Comparison of ENCODE assay signal across 12 cellular contexts in genomic region chr22:36323855-36324331, GRCh38.
DNase-seq lines count a peak whose midpoint lies in the region; ATAC-seq and TF ChIP-seq lines count a peak whose summit lies in the region.
"Had no signal": no experiment of that assay in that cellular context is flagged by ENCODE, and none has a peak within 500 bp of the region (broad histone marks: within the 10 kb centered on the region; RNA-seq: fewer than 3 reads in every experiment).

No MANE protein-coding gene starts in this region.

- H3K4me3 ChIP-seq in fibroblast of pulmonary artery (replicated peaks; ENCODE audit: low read depth, low read length) = no peak overlapping the region
- no peak overlapping the region for H3K4me3 ChIP-seq in neutrophil (ENCODE audit: low read depth in 1 of 2, low read length in 1 of 2)
- no peak overlapping the region for H3K4me3 ChIP-seq in upper lobe of right lung
- H3K4me3 ChIP-seq: A549 had no signal

- DNase-seq in activated T-cell treated with anti-CD3 and anti-CD28 coated beads, Interleukin-2, amount 50 U/mL, for 24 hours = no peak
- DNase-seq in activated T-cell treated with anti-CD3 and anti-CD28 coated beads, Interleukin-2, amount 50 U/mL, for 48 hours = no peak
- DNase-seq in fibroblast of pulmonary artery (ENCODE audit: low read depth) = peak; percentile 32
- no peak for DNase-seq in upper lobe of right lung
- no peak for DNase-seq in activated T-helper 1 cell treated with anti-CD3 and anti-CD28 coated beads, Interleukin-12 subunit alpha, Interleukin-12 subunit beta, Interleukin-2, Interleukin-4 antibody, amounts not matched to agents 30 ng/mL and 10 ng/mL and 1 ng/mL, durations not matched to agents 14 hours and 24 hours and 36 hours (ENCODE audit: low spot score)
- DNase-seq in NCI-H226 = no peak
- no peak for DNase-seq in activated T-helper 2 cell treated with anti-CD3 and anti-CD28 coated beads, Interferon-gamma antibody, Interleukin-2, Interleukin-4, amounts not matched to agents 10 μg/mL and 5 μg/mL and 100 μg/mL, durations not matched to agents 14 hours and 24 hours and 36 hours (ENCODE audit: low spot score)
- DNase-seq: activated CD4-positive, alpha-beta T cell treated with anti-CD3 and anti-CD28 coated beads, Interleukin-2, amount 50 U/mL, for 1 hour; NCI-H1105 treated with DMSO at 0.1 percent for 48 hours; stimulated activated CD4-positive, alpha-beta T cell treated with anti-CD3 and anti-CD28 coated beads, Interleukin-4, amount 100 ng/mL, for 1 hour had no signal

- H3K27ac Mint-ChIP-seq in activated T-cell treated with anti-CD3 and anti-CD28 coated beads, Interleukin-2, amount 50 U/mL, for 24 hours = peak overlapping the region; percentile 100
- no peak overlapping the region for H3K27ac Mint-ChIP-seq in activated T-helper 1 cell treated with anti-CD3 and anti-CD28 coated beads, Interleukin-12 subunit alpha, Interleukin-12 subunit beta, Interleukin-2, Interleukin-4 antibody, amounts not matched to agents 30 ng/mL and 10 ng/mL and 1 ng/mL, durations not matched to agents 14 hours and 24 hours and 36 hours
- no peak overlapping the region for H3K27ac Mint-ChIP-seq in activated T-helper 2 cell treated with anti-CD3 and anti-CD28 coated beads, Interferon-gamma antibody, Interleukin-2, Interleukin-4, amounts not matched to agents 10 μg/mL and 5 μg/mL and 100 μg/mL, durations not matched to agents 14 hours and 24 hours and 36 hours

- intact Hi-C loops in upper lobe of right lung (cut with DNase I) = loop anchor here (5.0 kb wide), 1 partner anchor 133 kb away; no protein-coding TSS in a partner anchor
- intact Hi-C loops in activated T-helper 1 cell treated with anti-CD3 and anti-CD28 coated beads, Interleukin-12 subunit alpha, Interleukin-12 subunit beta, Interleukin-2, Interleukin-4 antibody, amounts not matched to agents 30 ng/mL and 10 ng/mL and 1 ng/mL, durations not matched to agents 14 hours and 24 hours and 36 hours (cut with micrococcal nuclease) = no loop called here
- intact Hi-C loops in activated T-helper 2 cell treated with anti-CD3 and anti-CD28 coated beads, Interferon-gamma antibody, Interleukin-2, Interleukin-4, amounts not matched to agents 10 μg/mL and 5 μg/mL and 100 μg/mL, durations not matched to agents 14 hours and 24 hours and 36 hours (cut with micrococcal nuclease) = no loop called here

- peaks cover 4% of the 10 kb centered on the region for H3K9me3 ChIP-seq in neutrophil
- H3K9me3 ChIP-seq in upper lobe of right lung = no peaks in the 10 kb centered on the region
- H3K9me3 ChIP-seq: A549 had no signal

- peaks cover 13 to 17% of the 10 kb centered on the region in 2 experiments for H3K4me1 ChIP-seq in neutrophil (ENCODE audit: control insufficient read depth in 1 of 2, insufficient read depth in 1 of 2, low read depth in 1 of 2, low read length in 1 of 2)
- peaks cover 62% of the 10 kb centered on the region for H3K4me1 ChIP-seq in upper lobe of right lung

- no peak overlapping the region for H3K4me3 Mint-ChIP-seq in activated T-cell treated with anti-CD3 and anti-CD28 coated beads, Interleukin-2, amount 50 U/mL, for 24 hours
- H3K4me3 Mint-ChIP-seq in activated T-helper 1 cell treated with anti-CD3 and anti-CD28 coated beads, Interleukin-12 subunit alpha, Interleukin-12 subunit beta, Interleukin-2, Interleukin-4 antibody, amounts not matched to agents 30 ng/mL and 10 ng/mL and 1 ng/mL, durations not matched to agents 14 hours and 24 hours and 36 hours = no peak overlapping the region
- H3K4me3 Mint-ChIP-seq in activated T-helper 2 cell treated with anti-CD3 and anti-CD28 coated beads, Interferon-gamma antibody, Interleukin-2, Interleukin-4, amounts not matched to agents 10 μg/mL and 5 μg/mL and 100 μg/mL, durations not matched to agents 14 hours and 24 hours and 36 hours (ENCODE audit: low read depth) = no peak overlapping the region

- H3K27me3 ChIP-seq in neutrophil (no peaks in the 10 kb centered on the region), upper lobe of right lung (no peaks in the 10 kb centered on the region)

- TF ChIP-seq CTCF in fibroblast of pulmonary artery (IDR thresholded peaks at IDR 0.05; ENCODE audit: low read length, missing control alignments) = no peak
- TF ChIP-seq CTCF in neutrophil (IDR thresholded peaks at IDR 0.05) = no peak
- no peak for TF ChIP-seq CTCF in upper lobe of right lung (IDR thresholded peaks at IDR 0.05)

- H3K36me3 ChIP-seq in neutrophil = peaks cover 100% of the 10 kb centered on the region
- peaks cover 98% of the 10 kb centered on the region for H3K36me3 ChIP-seq in upper lobe of right lung

- H3K36me3 Mint-ChIP-seq in activated T-cell treated with anti-CD3 and anti-CD28 coated beads, Interleukin-2, amount 50 U/mL, for 24 hours (ENCODE audit: low read depth) = peaks cover 100% of the 10 kb centered on the region
- peaks cover 67% of the 10 kb centered on the region for H3K36me3 Mint-ChIP-seq in activated T-helper 1 cell treated with anti-CD3 and anti-CD28 coated beads, Interleukin-12 subunit alpha, Interleukin-12 subunit beta, Interleukin-2, Interleukin-4 antibody, amounts not matched to agents 30 ng/mL and 10 ng/mL and 1 ng/mL, durations not matched to agents 14 hours and 24 hours and 36 hours (ENCODE audit: low read depth)
- H3K36me3 Mint-ChIP-seq in activated T-helper 2 cell treated with anti-CD3 and anti-CD28 coated beads, Interferon-gamma antibody, Interleukin-2, Interleukin-4, amounts not matched to agents 10 μg/mL and 5 μg/mL and 100 μg/mL, durations not matched to agents 14 hours and 24 hours and 36 hours (ENCODE audit: low read depth) = peaks cover 88% of the 10 kb centered on the region

- peaks cover 29% of the 10 kb centered on the region for H3K4me1 Mint-ChIP-seq in activated T-cell treated with anti-CD3 and anti-CD28 coated beads, Interleukin-2, amount 50 U/mL, for 24 hours (ENCODE audit: low read depth)
- H3K4me1 Mint-ChIP-seq in activated T-helper 1 cell treated with anti-CD3 and anti-CD28 coated beads, Interleukin-12 subunit alpha, Interleukin-12 subunit beta, Interleukin-2, Interleukin-4 antibody, amounts not matched to agents 30 ng/mL and 10 ng/mL and 1 ng/mL, durations not matched to agents 14 hours and 24 hours and 36 hours (ENCODE audit: low read depth) = peaks cover 30% of the 10 kb centered on the region
- peaks cover 19% of the 10 kb centered on the region for H3K4me1 Mint-ChIP-seq in activated T-helper 2 cell treated with anti-CD3 and anti-CD28 coated beads, Interferon-gamma antibody, Interleukin-2, Interleukin-4, amounts not matched to agents 10 μg/mL and 5 μg/mL and 100 μg/mL, durations not matched to agents 14 hours and 24 hours and 36 hours (ENCODE audit: low read depth)

- peak overlapping the region; percentile 27 for H3K27ac ChIP-seq in neutrophil
- peak overlapping the region; percentile 91 for H3K27ac ChIP-seq in upper lobe of right lung

- peak; percentile 5 for ATAC-seq in upper lobe of right lung
- ATAC-seq: A549 had no signal

- H3K27me3 Mint-ChIP-seq in activated T-cell treated with anti-CD3 and anti-CD28 coated beads, Interleukin-2, amount 50 U/mL, for 24 hours = no peaks in the 10 kb centered on the region
- no peaks in the 10 kb centered on the region for H3K27me3 Mint-ChIP-seq in activated T-helper 1 cell treated with anti-CD3 and anti-CD28 coated beads, Interleukin-12 subunit alpha, Interleukin-12 subunit beta, Interleukin-2, Interleukin-4 antibody, amounts not matched to agents 30 ng/mL and 10 ng/mL and 1 ng/mL, durations not matched to agents 14 hours and 24 hours and 36 hours (ENCODE audit: insufficient read depth)
- no peaks in the 10 kb centered on the region for H3K27me3 Mint-ChIP-seq in activated T-helper 2 cell treated with anti-CD3 and anti-CD28 coated beads, Interferon-gamma antibody, Interleukin-2, Interleukin-4, amounts not matched to agents 10 μg/mL and 5 μg/mL and 100 μg/mL, durations not matched to agents 14 hours and 24 hours and 36 hours (ENCODE audit: low read depth)

- no peaks in the 10 kb centered on the region for H3K9me3 Mint-ChIP-seq in activated T-cell treated with anti-CD3 and anti-CD28 coated beads, Interleukin-2, amount 50 U/mL, for 24 hours
- H3K9me3 Mint-ChIP-seq in activated T-helper 1 cell treated with anti-CD3 and anti-CD28 coated beads, Interleukin-12 subunit alpha, Interleukin-12 subunit beta, Interleukin-2, Interleukin-4 antibody, amounts not matched to agents 30 ng/mL and 10 ng/mL and 1 ng/mL, durations not matched to agents 14 hours and 24 hours and 36 hours = no peaks in the 10 kb centered on the region
- H3K9me3 Mint-ChIP-seq in activated T-helper 2 cell treated with anti-CD3 and anti-CD28 coated beads, Interferon-gamma antibody, Interleukin-2, Interleukin-4, amounts not matched to agents 10 μg/mL and 5 μg/mL and 100 μg/mL, durations not matched to agents 14 hours and 24 hours and 36 hours = no peaks in the 10 kb centered on the region
